ENCODE assay signal across 1 cellular context in the genomic region with DNA sequence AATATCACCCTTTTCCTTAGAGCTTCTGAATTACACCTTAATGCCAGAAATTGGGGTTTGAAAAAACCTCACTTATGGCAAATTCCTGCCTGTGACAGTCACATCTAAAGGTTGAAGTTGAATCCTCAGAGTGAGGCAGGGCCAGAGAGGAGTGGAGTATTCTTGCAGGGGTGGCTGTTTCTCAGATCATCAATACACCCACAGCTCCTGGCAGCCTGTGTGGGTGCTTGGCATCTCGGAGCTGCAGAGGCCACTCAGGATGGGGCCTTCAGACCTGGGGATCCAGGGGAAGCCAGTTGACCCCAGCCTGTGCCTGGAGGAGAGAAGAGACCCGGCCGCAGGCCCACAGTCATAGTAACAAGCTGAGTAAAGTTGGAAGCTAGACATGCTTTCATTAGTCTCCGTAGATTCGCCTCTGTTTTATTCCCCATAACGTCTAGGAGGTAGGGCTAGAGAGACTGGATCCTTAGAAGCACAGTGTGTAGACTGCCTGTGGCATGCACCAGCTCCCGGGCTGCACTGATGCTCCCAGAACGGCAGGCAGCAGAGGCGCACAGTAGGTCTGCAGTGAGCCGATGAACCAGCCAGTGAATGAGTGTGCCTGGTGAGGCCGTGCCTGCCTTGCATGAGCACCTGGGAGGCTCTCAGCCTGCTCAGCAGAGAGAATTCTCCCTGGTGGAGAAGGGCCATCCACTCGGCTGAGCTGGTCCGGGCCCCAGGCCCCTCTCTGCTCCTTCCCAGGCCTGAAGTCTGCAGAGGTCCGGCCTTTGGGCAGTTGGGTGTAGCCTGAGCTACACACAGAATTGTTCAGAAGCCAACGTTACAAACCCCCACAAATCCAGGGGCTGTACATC.
TF ChIP-seq lines count a peak whose summit lies in the region.

No MANE protein-coding gene starts in this region.

TF ChIP-seq in GM12878, 131 proteins besides CTCF, POLR2A, EP300 and RAD21:
- TF ChIP-seq STAT1 (conservative IDR thresholded peaks at IDR 0.05), result no peak
- TF ChIP-seq DPF2 (IDR thresholded peaks at IDR 0.05), result peak; percentile 56; the same call in 1 of the 2 replicates
